Comparison of ENCODE assay signal across 15 cellular contexts in the genomic region with DNA sequence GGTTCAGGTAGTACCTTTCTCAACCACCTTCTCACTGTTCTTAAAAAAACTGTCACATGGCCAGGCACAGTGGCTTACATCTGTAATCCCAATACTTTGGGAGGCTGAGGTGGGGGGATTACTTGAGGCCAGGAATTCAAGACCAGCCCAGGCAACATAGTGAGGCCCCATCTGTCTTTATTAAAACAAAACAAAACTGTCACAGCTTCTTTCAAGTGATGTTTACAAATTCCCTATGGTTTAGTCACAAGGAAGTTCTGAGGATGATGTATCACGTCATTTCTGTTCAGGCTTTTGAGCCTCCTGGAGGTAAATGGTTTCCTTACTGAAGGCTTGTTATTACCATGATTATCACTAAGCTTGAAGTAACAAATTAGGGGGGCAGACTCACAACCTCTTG.
DNase-seq lines count a peak whose midpoint lies in the region; ATAC-seq and TF ChIP-seq lines count a peak whose summit lies in the region.
"Had no signal": no experiment of that assay in that cellular context is flagged by ENCODE, and none has a peak within 500 bp of the region (broad histone marks: within the 10 kb centered on the region; RNA-seq: fewer than 3 reads in every experiment).

No MANE protein-coding gene starts in this region.

- H3K9me3 ChIP-seq in mammary epithelial cell (replicated peaks; ENCODE audit: insufficient read depth, low read length) (no peaks in the 10 kb centered on the region), breast epithelium (no peaks in the 10 kb centered on the region), hepatocyte (ENCODE audit: low read depth) (no peaks in the 10 kb centered on the region)
- H3K9me3 ChIP-seq: left ventricle myocardium inferior, tibial artery had no signal

- H3K4me3 ChIP-seq in mammary epithelial cell (replicated peaks in 1 of 3; ENCODE audit: insufficient read depth in 1 of 3, low read depth in 2 of 3, low read length in 3 of 3) (no peak overlapping the region), breast epithelium (no peak overlapping the region), astrocyte of the spinal cord (ENCODE audit: low read depth, low read length) (no peak overlapping the region), hepatocyte (no peak overlapping the region)
- H3K4me3 ChIP-seq: left ventricle myocardium inferior, tibial artery had no signal

- H3K4me2 ChIP-seq in mammary epithelial cell (ENCODE audit: insufficient read depth, low read depth, low read length) (no peak overlapping the region), hepatocyte (no peak overlapping the region)

- no peak overlapping the region for H3K4me3 Mint-ChIP-seq in natural killer cell treated with Interleukin-12 subunit alpha and Interleukin-12 subunit beta and Interleukin-15 and Interleukin-18, amount 100 ng/mL, for 72 hours
- H3K4me3 Mint-ChIP-seq in activated CD4-positive, alpha-beta memory T cell treated with anti-CD3 and anti-CD28 coated beads, Interleukin-2, amount 10 ng/mL, durations not matched to agents 7 days and 5 days: no peak overlapping the region
- H3K4me3 Mint-ChIP-seq: T-helper 2 cell treated with Interferon-gamma antibody and Interleukin-4, amounts not matched to agents 5 μg/mL and 100 μg/mL, for 36 hours had no signal

- no peak for TF ChIP-seq POLR2A in breast epithelium (IDR thresholded peaks at IDR 0.05)

- H3K9me2 ChIP-seq in hepatocyte (replicated peaks; ENCODE audit: insufficient read depth): no peaks in the 10 kb centered on the region

- intact Hi-C loops in mammary epithelial cell (cut with micrococcal nuclease) (no loop called here), breast epithelium (cut with DNase I; ENCODE audit: low total_unique reads) (no loop called here)

- no peak overlapping the region for H3K9ac ChIP-seq in mammary epithelial cell (ENCODE audit: insufficient read depth, low read length)

- in situ Hi-C loops in mammary epithelial cell (cut with MboI; ENCODE audit: low sequenced_read_pairs in 2 of 2): no loop called here
- in situ Hi-C loops in astrocyte of the spinal cord (cut with HindIII; ENCODE audit: low sequenced_read_pairs): no loop called here

- H3K79me2 ChIP-seq in mammary epithelial cell (ENCODE audit: insufficient read depth, low read length) (no peaks in the 10 kb centered on the region), hepatocyte (no peaks in the 10 kb centered on the region)

- no peaks in the 10 kb centered on the region for H3K27me3 Mint-ChIP-seq in natural killer cell treated with Interleukin-12 subunit alpha and Interleukin-12 subunit beta and Interleukin-15 and Interleukin-18, amount 100 ng/mL, for 72 hours
- no peaks in the 10 kb centered on the region for H3K27me3 Mint-ChIP-seq in activated CD4-positive, alpha-beta memory T cell treated with anti-CD3 and anti-CD28 coated beads, Interleukin-2, amount 10 ng/mL, durations not matched to agents 7 days and 5 days

- no peak overlapping the region for H3K27ac Mint-ChIP-seq in natural killer cell treated with Interleukin-12 subunit alpha and Interleukin-12 subunit beta and Interleukin-15 and Interleukin-18, amount 100 ng/mL, for 72 hours
- no peak overlapping the region for H3K27ac Mint-ChIP-seq in activated CD4-positive, alpha-beta memory T cell treated with anti-CD3 and anti-CD28 coated beads, Interleukin-2, amount 10 ng/mL, durations not matched to agents 7 days and 5 days
- H3K27ac Mint-ChIP-seq: T-helper 2 cell treated with Interferon-gamma antibody and Interleukin-4, amounts not matched to agents 5 μg/mL and 100 μg/mL, for 36 hours had no signal

- no TSS peak for BruUV-seq in mammary epithelial cell (replicated peaks; lab: Mats Ljungman, UMichigan)

- ATAC-seq in natural killer cell treated with Interleukin-12 subunit alpha and Interleukin-12 subunit beta and Interleukin-15 and Interleukin-18, amount 100 ng/mL, for 72 hours: no peak
- ATAC-seq in HG02759 (IDR thresholded peaks at IDR 0.05; ENCODE audit: unreplicated experiment): no peak
- ATAC-seq: Panc1 had no signal

- no peaks in the 10 kb centered on the region for H3K4me1 Mint-ChIP-seq in natural killer cell treated with Interleukin-12 subunit alpha and Interleukin-12 subunit beta and Interleukin-15 and Interleukin-18, amount 100 ng/mL, for 72 hours (ENCODE audit: low read depth in 2 of 2)
- H3K4me1 Mint-ChIP-seq in activated CD4-positive, alpha-beta memory T cell treated with anti-CD3 and anti-CD28 coated beads, Interleukin-2, amount 10 ng/mL, durations not matched to agents 7 days and 5 days: no peaks in the 10 kb centered on the region

- no peaks in the 10 kb centered on the region for H3K4me1 ChIP-seq in mammary epithelial cell (ENCODE audit: insufficient read depth, low read length)
- no peaks in the 10 kb centered on the region for H3K4me1 ChIP-seq in breast epithelium
- peaks cover 22% of the 10 kb centered on the region for H3K4me1 ChIP-seq in hepatocyte (ENCODE audit: insufficient read depth)
- H3K4me1 ChIP-seq: left ventricle myocardium inferior, tibial artery had no signal

- H4K20me1 ChIP-seq in mammary epithelial cell (ENCODE audit: insufficient read depth, low read length) (no peaks in the 10 kb centered on the region), hepatocyte (ENCODE audit: insufficient read depth, poor library complexity, severe bottlenecking) (no peaks in the 10 kb centered on the region)

- POLR2A ChIA-PET in activated CD4-positive, alpha-beta memory T cell treated with anti-CD3 and anti-CD28 coated beads, Interleukin-2, amount 10 ng/mL, durations not matched to agents 7 days and 5 days (lab: Charles Lee): no interaction called here

- H3K27me3 ChIP-seq in mammary epithelial cell (ENCODE audit: insufficient read depth, low read length): no peaks in the 10 kb centered on the region
- H3K27me3 ChIP-seq in breast epithelium: no peaks in the 10 kb centered on the region
- H3K27me3 ChIP-seq in hepatocyte: no peaks in the 10 kb centered on the region
- H3K27me3 ChIP-seq: tibial artery had no signal

- peak; percentile 21 for DNase-seq in mammary epithelial cell
- no peak for DNase-seq in breast epithelium (ENCODE audit: low spot score in 2 of 2)
- DNase-seq in astrocyte of the spinal cord (ENCODE audit: low read depth, low spot score): peak; percentile 69
- DNase-seq in hepatocyte (ENCODE audit: low spot score): no peak
- DNase-seq in natural killer cell treated with Interleukin-12 subunit alpha and Interleukin-12 subunit beta and Interleukin-15 and Interleukin-18, amount 100 ng/mL, for 72 hours (ENCODE audit: low spot score): no peak
- DNase-seq in activated CD4-positive, alpha-beta memory T cell treated with anti-CD3 and anti-CD28 coated beads, Interleukin-2, amount 10 ng/mL, durations not matched to agents 7 days and 5 days: no peak
- no peak for DNase-seq in GF-D8 (lab: John Stamatoyannopoulos, UW)
- DNase-seq: activated CD4-positive, alpha-beta T cell treated with anti-CD3 and anti-CD28 coated beads, Interleukin-2, amount 50 U/mL, for 4 hours; left ventricle myocardium inferior; NCI-H446 treated with DMSO at 0.1 percent for 48 hours; tibial artery had no signal

- no peaks in the 10 kb centered on the region for H3K36me3 Mint-ChIP-seq in natural killer cell treated with Interleukin-12 subunit alpha and Interleukin-12 subunit beta and Interleukin-15 and Interleukin-18, amount 100 ng/mL, for 72 hours
- no peaks in the 10 kb centered on the region for H3K36me3 Mint-ChIP-seq in activated CD4-positive, alpha-beta memory T cell treated with anti-CD3 and anti-CD28 coated beads, Interleukin-2, amount 10 ng/mL, durations not matched to agents 7 days and 5 days (ENCODE audit: low read depth)

- H3K9me3 Mint-ChIP-seq in natural killer cell treated with Interleukin-12 subunit alpha and Interleukin-12 subunit beta and Interleukin-15 and Interleukin-18, amount 100 ng/mL, for 72 hours: peaks cover 13% of the 10 kb centered on the region
- H3K9me3 Mint-ChIP-seq in activated CD4-positive, alpha-beta memory T cell treated with anti-CD3 and anti-CD28 coated beads, Interleukin-2, amount 10 ng/mL, durations not matched to agents 7 days and 5 days: no peaks in the 10 kb centered on the region
- H3K9me3 Mint-ChIP-seq: T-helper 2 cell treated with Interferon-gamma antibody and Interleukin-4, amounts not matched to agents 5 μg/mL and 100 μg/mL, for 36 hours had no signal

- TF ChIP-seq CTCF in mammary epithelial cell (conservative IDR thresholded peaks at IDR 0.05 in 1 of 2, IDR thresholded peaks at IDR 0.05 in 1 of 2; ENCODE audit: extremely low read depth in 1 of 2, insufficient read depth in 1 of 2, low read depth in 1 of 2, low read length in 2 of 2) (no peak), breast epithelium (IDR thresholded peaks at IDR 0.05) (no peak), astrocyte of the spinal cord (IDR thresholded peaks at IDR 0.05; ENCODE audit: low read depth, low read length) (peak; percentile 2), hepatocyte (IDR thresholded peaks at IDR 0.05; ENCODE audit: poor library complexity) (no peak)

- WGBS in mammary epithelial cell (ENCODE audit: low coverage, missing lambda C conversion rate): 70% methylated on average over 1 of the region's 1 CpG
- 38% methylated on average over 1 of the region's 1 CpG for WGBS in hepatocyte (ENCODE audit: low lambda C conversion rate, missing lambda C conversion rate)

- no peaks in the 10 kb centered on the region for H3K36me3 ChIP-seq in mammary epithelial cell (ENCODE audit: insufficient read depth, low read length)
- H3K36me3 ChIP-seq in breast epithelium: no peaks in the 10 kb centered on the region
- no peaks in the 10 kb centered on the region for H3K36me3 ChIP-seq in hepatocyte (replicated peaks; ENCODE audit: insufficient read depth, low read depth)
- H3K36me3 ChIP-seq: left ventricle myocardium inferior, tibial artery had no signal

- dilution Hi-C loops in mammary epithelial cell (cut with HindIII; ENCODE audit: low sequenced_read_pairs): no loop called here

- CTCF ChIA-PET in mammary epithelial cell (lab: Charles Lee; ENCODE audit: low non-redundant PET): no interaction called here
- CTCF ChIA-PET in activated CD4-positive, alpha-beta memory T cell treated with anti-CD3 and anti-CD28 coated beads, Interleukin-2, amount 10 ng/mL, durations not matched to agents 7 days and 5 days (lab: Charles Lee): no interaction called here

- no peak overlapping the region for H3K27ac ChIP-seq in mammary epithelial cell (ENCODE audit: insufficient read depth, low read depth, low read length)
- no peak overlapping the region for H3K27ac ChIP-seq in breast epithelium
- H3K27ac ChIP-seq in hepatocyte: peak overlapping the region; percentile 83
- H3K27ac ChIP-seq: 22Rv1, left ventricle myocardium inferior, tibial artery had no signal

- no peak overlapping the region for H2AFZ ChIP-seq in mammary epithelial cell (ENCODE audit: low read depth, low read length)
- no peak overlapping the region for H2AFZ ChIP-seq in hepatocyte

Comparison
In these comparisons a context has a peak if more than half of its experiments do, and no peak if none do; other contexts are left out.
1. DNase-seq: peak in mammary epithelial cell (single experiment) and astrocyte of the spinal cord (single experiment); none in breast epithelium (0 of 2), hepatocyte (single experiment), natural killer cell treated with Interleukin-12 subunit alpha and Interleukin-12 subunit beta and Interleukin-15 and Interleukin-18, amount 100 ng/mL, for 72 hours (single experiment), activated CD4-positive, alpha-beta memory T cell treated with anti-CD3 and anti-CD28 coated beads, Interleukin-2, amount 10 ng/mL, durations not matched to agents 7 days and 5 days (single experiment) and GF-D8 (single experiment).